Comparison of ENCODE assay signal across 1 cellular context in genomic region chr10:42769653-42770052, GRCh38.
TF ChIP-seq lines count a peak whose summit lies in the region.

No MANE protein-coding gene starts in this region.

TF ChIP-seq in K562, 482 proteins besides CTCF, POLR2A, EP300 and RAD21 (continued from another document):
- no peak for TF ChIP-seq ZNF592 (IDR thresholded peaks at IDR 0.05)
